In the genomic region with DNA sequence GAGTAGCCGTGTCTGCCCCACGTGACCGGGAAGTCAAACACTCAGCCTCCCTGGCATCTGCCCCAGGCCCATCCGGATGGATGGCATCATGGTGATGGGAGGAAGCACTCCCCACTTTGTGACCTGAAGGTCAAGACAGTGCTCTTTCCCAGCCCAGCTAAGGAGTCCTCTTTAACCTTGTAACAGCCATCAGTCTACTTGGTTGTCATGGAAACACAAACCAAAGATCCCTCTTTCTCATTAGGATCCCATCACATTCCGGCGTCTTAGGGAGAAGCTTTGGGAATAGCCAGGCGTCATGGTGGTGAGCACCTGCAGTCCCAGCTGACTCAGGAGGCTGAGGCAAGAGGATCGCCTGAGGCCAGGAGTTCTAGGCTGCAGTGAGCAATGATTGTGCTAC, we compare ENCODE assay signal across 28 cellular contexts.
"Had no signal": no experiment of that assay in that cellular context is flagged by ENCODE, and none has a peak within 500 bp of the region (broad histone marks: within the 10 kb centered on the region; RNA-seq: fewer than 3 reads in every experiment).

No MANE protein-coding gene starts in this region.

- H2AFZ ChIP-seq: neural progenitor cell, parathyroid adenoma had no signal

- H3K27me3 ChIP-seq: ovary, testis, upper lobe of left lung, vagina had no signal

- H3K9ac ChIP-seq: neural progenitor cell, parathyroid adenoma had no signal

- H3K9me3 ChIP-seq: ovary, psoas muscle, suprapubic skin, testis, transverse colon, vagina had no signal

- ATAC-seq: natural killer cell; psoas muscle; right cardiac atrium; sciatic nerve; stimulated activated memory B cell treated with anti-CD40 and anti-IgM and Interleukin-4, amounts not matched to agents 10 μg/mL and 1 μg/mL and 100 μg/mL, for 72 hours; stimulated activated naive CD8-positive, alpha-beta T cell treated with anti-CD3 and anti-CD28 coated beads, Interleukin-15, amount 100 ng/mL, for 72 hours; stimulated activated naive CD8-positive, alpha-beta T cell treated with anti-CD3 and anti-CD28 coated beads, Interleukin-15, Interleukin-2, amounts not matched to agents 100 U/mL and 50 U/mL, for 24 hours had no signal

- FAIRE-seq: urothelium cell line had no signal

- H3K4me2 ChIP-seq: neural progenitor cell, smooth muscle cell had no signal

- H3K4me3 ChIP-seq: neural progenitor cell, ovary, psoas muscle, skin epidermis, smooth muscle cell, spleen, suprapubic skin, testis, tibial artery, transverse colon, upper lobe of left lung, vagina had no signal

- DNase-seq: natural killer cell; occipital lobe; ovary; psoas muscle; right cardiac atrium; spleen; stimulated activated CD4-positive, alpha-beta T cell treated with anti-CD3 and anti-CD28 coated beads, Interleukin-12 subunit alpha, Interleukin-12 subunit beta, amount 100 ng/mL, for 4 hours; stimulated activated CD4-positive, alpha-beta T cell treated with anti-CD3 and anti-CD28 coated beads, Interleukin-1b, Interleukin-23, amount 100 ng/mL, for 48 hours; stimulated activated CD4-positive, alpha-beta T cell treated with anti-CD3 and anti-CD28 coated beads, Interleukin-4, amount 100 ng/mL, for 1 hour; stimulated activated CD4-positive, alpha-beta T cell treated with anti-CD3 and anti-CD28 coated beads, Interleukin-4, amount 100 ng/mL, for 4 hours; stimulated activated CD8-positive, alpha-beta memory T cell treated with anti-CD3 and anti-CD28 coated beads, Interleukin-4, amount 100 ng/mL, for 48 hours; stimulated activated naive CD4-positive, alpha-beta T cell; stimulated activated naive CD8-positive, alpha-beta T cell treated with anti-CD3 and anti-CD28 coated beads, Interleukin-15, amount 100 ng/mL, for 72 hours; stimulated activated naive CD8-positive, alpha-beta T cell treated with anti-CD3 and anti-CD28 coated beads, Interleukin-15, Interleukin-2, amounts not matched to agents 100 U/mL and 50 U/mL, for 24 hours; substantia nigra; testis; tibial artery; transverse colon; upper lobe of left lung had no signal

- H3K4me1 ChIP-seq: neural progenitor cell, parathyroid adenoma, psoas muscle, testis had no signal

- H3K79me2 ChIP-seq: parathyroid adenoma had no signal

- H3K27ac ChIP-seq: neural progenitor cell, ovary, parathyroid adenoma, psoas muscle, skin epidermis, spleen, suprapubic skin, testis, tibial artery, transverse colon, upper lobe of left lung, vagina had no signal

- H3K36me3 ChIP-seq: neural progenitor cell, ovary, spleen, suprapubic skin, tibial artery, transverse colon, upper lobe of left lung, vagina had no signal
